In genomic region chr2:3282056-3282998, GRCh38 we compare ENCODE assay signal across 8 cellular contexts.
DNase-seq lines count a peak whose midpoint lies in the region; ATAC-seq and TF ChIP-seq lines count a peak whose summit lies in the region.

No MANE protein-coding gene starts in this region.

- ATAC-seq in SK-N-SH treated with all-trans-retinoic acid at 6 μM for 48 hours (peak; percentile 96), left ventricle myocardium superior (peak; percentile 99)

- peaks cover 0 to 2% of the 10 kb centered on the region in 2 donors for H3K36me3 ChIP-seq in stomach smooth muscle (ENCODE audit: control insufficient read depth in 2 of 2, insufficient read depth in 2 of 2, low read length in 2 of 2)

- intact Hi-C loops in left ventricle myocardium superior (cut with micrococcal nuclease) = no loop called here

- peak overlapping the region; percentile 31 for H3K27ac ChIP-seq in stomach smooth muscle (ENCODE audit: low read length)

- no peaks in the 10 kb centered on the region for H3K27me3 ChIP-seq in stomach smooth muscle (ENCODE audit: control insufficient read depth in 1 of 2, insufficient read depth in 2 of 2, low read length in 2 of 2)

- peak overlapping the region in 1 of 2 donors; percentile 42 for H3K9ac ChIP-seq in stomach smooth muscle (ENCODE audit: low read length in 2 of 2)

- peak overlapping the region; percentile 2 to 63 for H3K4me3 ChIP-seq in stomach smooth muscle (ENCODE audit: low read length in 2 of 2)

- DNase-seq in NCI-H1417 (lab: John Stamatoyannopoulos, UW) = peak; percentile 95 to 98 (median 98)
- DNase-seq in left ventricle myocardium superior = peak; percentile 79
- no peak for DNase-seq in LoVo (ENCODE audit: low spot score)
- no peak for DNase-seq in activated effector memory CD4-positive, alpha-beta T cell treated with anti-CD3 and anti-CD28 coated beads, Interleukin-2, amount 50 U/mL, for 16 hours
- no peak for DNase-seq in germinal center (ENCODE audit: low spot score)
- no peak for DNase-seq in SW 1271 (lab: John Stamatoyannopoulos, UW)

- H3K9me3 ChIP-seq in stomach smooth muscle (ENCODE audit: control insufficient read depth in 2 of 2, low read length in 2 of 2) = no peaks in the 10 kb centered on the region

- H3K4me1 ChIP-seq in stomach smooth muscle (ENCODE audit: control insufficient read depth, insufficient read depth, low read length) = peaks cover 13% of the 10 kb centered on the region

TF ChIP-seq in SK-N-SH treated with all-trans-retinoic acid at 6 μM for 48 hours, 23 proteins besides CTCF, POLR2A, EP300 and RAD21:
- no peak for TF ChIP-seq PPARA (CRISPR knock-in tag; IDR thresholded peaks at IDR 0.05; ENCODE audit: borderline replicate concordance)
- TF ChIP-seq SNAI2 (CRISPR knock-in tag; IDR thresholded peaks at IDR 0.05) = peak; percentile 61; the same call in 1 of the 2 replicates
- no peak for TF ChIP-seq ISL1 (CRISPR knock-in tag; IDR thresholded peaks at IDR 0.05)
- 0 out of 2 replicates have a peak, but pooled peaks have one; percentile 13 for TF ChIP-seq ZNF8 (CRISPR knock-in tag; IDR thresholded peaks at IDR 0.05)
- peak; percentile 31; the same call in 1 of the 2 replicates for TF ChIP-seq ZNF70 (CRISPR knock-in tag; IDR thresholded peaks at IDR 0.05)
- TF ChIP-seq TCF4 (CRISPR knock-in tag; IDR thresholded peaks at IDR 0.05; ENCODE audit: borderline replicate concordance) = peak; percentile 59; the same call in 1 of the 2 replicates
- TF ChIP-seq, protein P1, sequence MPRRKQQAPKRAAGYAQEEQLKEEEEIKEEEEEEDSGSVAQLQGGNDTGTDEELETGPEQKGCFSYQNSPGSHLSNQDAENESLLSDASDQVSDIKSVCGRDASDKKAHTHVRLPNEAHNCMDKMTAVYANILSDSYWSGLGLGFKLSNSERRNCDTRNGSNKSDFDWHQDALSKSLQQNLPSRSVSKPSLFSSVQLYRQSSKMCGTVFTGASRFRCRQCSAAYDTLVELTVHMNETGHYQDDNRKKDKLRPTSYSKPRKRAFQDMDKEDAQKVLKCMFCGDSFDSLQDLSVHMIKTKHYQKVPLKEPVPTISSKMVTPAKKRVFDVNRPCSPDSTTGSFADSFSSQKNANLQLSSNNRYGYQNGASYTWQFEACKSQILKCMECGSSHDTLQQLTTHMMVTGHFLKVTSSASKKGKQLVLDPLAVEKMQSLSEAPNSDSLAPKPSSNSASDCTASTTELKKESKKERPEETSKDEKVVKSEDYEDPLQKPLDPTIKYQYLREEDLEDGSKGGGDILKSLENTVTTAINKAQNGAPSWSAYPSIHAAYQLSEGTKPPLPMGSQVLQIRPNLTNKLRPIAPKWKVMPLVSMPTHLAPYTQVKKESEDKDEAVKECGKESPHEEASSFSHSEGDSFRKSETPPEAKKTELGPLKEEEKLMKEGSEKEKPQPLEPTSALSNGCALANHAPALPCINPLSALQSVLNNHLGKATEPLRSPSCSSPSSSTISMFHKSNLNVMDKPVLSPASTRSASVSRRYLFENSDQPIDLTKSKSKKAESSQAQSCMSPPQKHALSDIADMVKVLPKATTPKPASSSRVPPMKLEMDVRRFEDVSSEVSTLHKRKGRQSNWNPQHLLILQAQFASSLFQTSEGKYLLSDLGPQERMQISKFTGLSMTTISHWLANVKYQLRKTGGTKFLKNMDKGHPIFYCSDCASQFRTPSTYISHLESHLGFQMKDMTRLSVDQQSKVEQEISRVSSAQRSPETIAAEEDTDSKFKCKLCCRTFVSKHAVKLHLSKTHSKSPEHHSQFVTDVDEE (CRISPR knock-in tag; IDR thresholded peaks at IDR 0.05) = peak; percentile 64; the same call in 1 of the 2 replicates
- no peak for TF ChIP-seq POU6F1 (CRISPR knock-in tag; IDR thresholded peaks at IDR 0.05; ENCODE audit: borderline replicate concordance, low read depth)
- TF ChIP-seq GLIS3 (CRISPR knock-in tag; IDR thresholded peaks at IDR 0.05) = no peak
- no peak for TF ChIP-seq ZNF565 (CRISPR knock-in tag; conservative IDR thresholded peaks at IDR 0.05; ENCODE audit: low read depth)
- TF ChIP-seq ZFP3 (CRISPR knock-in tag; IDR thresholded peaks at IDR 0.05) = peak; percentile 62; the same call in 1 of the 2 replicates
- TF ChIP-seq ESRRG (CRISPR knock-in tag; IDR thresholded peaks at IDR 0.05) = no peak

Comparison
In these comparisons a context has a peak if more than half of its experiments do, and no peak if none do; other contexts are left out.
1. DNase-seq: peak in NCI-H1417 (3 of 3) and left ventricle myocardium superior (single experiment); none in LoVo (single experiment), activated effector memory CD4-positive, alpha-beta T cell treated with anti-CD3 and anti-CD28 coated beads, Interleukin-2, amount 50 U/mL, for 16 hours (single experiment), germinal center (single experiment) and SW 1271 (0 of 2).